Comparison of ENCODE assay signal across 2 cellular contexts in genomic region chrX:100635040-100635439, GRCh38.
TF ChIP-seq lines count a peak whose summit lies in the region.

No MANE protein-coding gene starts in this region.

TF ChIP-seq in SK-N-SH, 30 proteins besides CTCF, POLR2A, EP300 and RAD21 (continued from another document):
- TF ChIP-seq REST (IDR thresholded peaks at IDR 0.05; ENCODE audit: low read depth, low read length) (no peak), FOXJ3 (CRISPR knock-in tag; IDR thresholded peaks at IDR 0.05) (no peak), TCF12 (IDR thresholded peaks at IDR 0.05) (no peak), USF2 (IDR thresholded peaks at IDR 0.05; ENCODE audit: borderline replicate concordance, low read depth, low read length) (no peak), GABPA (IDR thresholded peaks at IDR 0.05; ENCODE audit: low read depth) (no peak), RCOR1 (IDR thresholded peaks at IDR 0.05; ENCODE audit: low read length) (no peak), IRF3 (IDR thresholded peaks at IDR 0.05; ENCODE audit: low read depth, low read length) (no peak), FOSL2 (IDR thresholded peaks at IDR 0.05; ENCODE audit: borderline replicate concordance, low read depth) (no peak), EZH2phosphoT487 (IDR thresholded peaks at IDR 0.05; ENCODE audit: borderline replicate concordance, low read depth) (no peak), TEAD4 (IDR thresholded peaks at IDR 0.05; ENCODE audit: borderline replicate concordance, insufficient read depth) (no peak), RXRA (IDR thresholded peaks at IDR 0.05; ENCODE audit: borderline replicate concordance, low read depth) (no peak), MAX (IDR thresholded peaks at IDR 0.05; ENCODE audit: low read depth) (no peak), ZBTB33 (IDR thresholded peaks at IDR 0.05; ENCODE audit: borderline replicate concordance, low read depth) (no peak), SMC3 (IDR thresholded peaks at IDR 0.05; ENCODE audit: low read depth, low read length) (no peak), TAF1 (IDR thresholded peaks at IDR 0.05; ENCODE audit: borderline replicate concordance, low read depth, low read length) (no peak), FOXM1 (IDR thresholded peaks at IDR 0.05; ENCODE audit: low read depth) (no peak), SIN3A (IDR thresholded peaks at IDR 0.05; ENCODE audit: borderline replicate concordance, low read depth, low read length) (no peak), PBX3 (IDR thresholded peaks at IDR 0.05) (no peak), ELF1 (IDR thresholded peaks at IDR 0.05) (no peak)

TF ChIP-seq in SK-N-SH treated with all-trans-retinoic acid at 6 μM for 48 hours, 23 proteins besides CTCF, POLR2A, EP300 and RAD21 (continued from another document):
- no peak for TF ChIP-seq CSRNP3 (CRISPR knock-in tag; IDR thresholded peaks at IDR 0.05)
- no peak for TF ChIP-seq GLIS3 (CRISPR knock-in tag; IDR thresholded peaks at IDR 0.05)
- no peak for TF ChIP-seq ARNTL (CRISPR knock-in tag; IDR thresholded peaks at IDR 0.05; ENCODE audit: borderline replicate concordance, low read depth)
- TF ChIP-seq ISL1 (CRISPR knock-in tag; IDR thresholded peaks at IDR 0.05), result no peak
- TF ChIP-seq CREB5 (CRISPR knock-in tag; IDR thresholded peaks at IDR 0.05; ENCODE audit: low read depth), result no peak
- no peak for TF ChIP-seq ZNF8 (CRISPR knock-in tag; IDR thresholded peaks at IDR 0.05)
- no peak for TF ChIP-seq PATZ1 (CRISPR knock-in tag; IDR thresholded peaks at IDR 0.05; ENCODE audit: borderline replicate concordance)
- no peak for TF ChIP-seq ZNF565 (CRISPR knock-in tag; conservative IDR thresholded peaks at IDR 0.05; ENCODE audit: low read depth)
- no peak for TF ChIP-seq ZFP3 (CRISPR knock-in tag; IDR thresholded peaks at IDR 0.05)
- no peak for TF ChIP-seq ZNF70 (CRISPR knock-in tag; IDR thresholded peaks at IDR 0.05)
- TF ChIP-seq OSR1 (CRISPR knock-in tag; IDR thresholded peaks at IDR 0.05), result no peak
- TF ChIP-seq TOX (CRISPR knock-in tag; IDR thresholded peaks at IDR 0.05; ENCODE audit: borderline replicate concordance), result no peak
- TF ChIP-seq PPARA (CRISPR knock-in tag; IDR thresholded peaks at IDR 0.05; ENCODE audit: borderline replicate concordance), result no peak
- no peak for TF ChIP-seq TSHZ2 (CRISPR knock-in tag; IDR thresholded peaks at IDR 0.05)
- no peak for TF ChIP-seq RARB (CRISPR knock-in tag; IDR thresholded peaks at IDR 0.05)
- no peak for TF ChIP-seq ZC3H10 (CRISPR knock-in tag; IDR thresholded peaks at IDR 0.05)
